Comparison of ENCODE assay signal across 31 cellular contexts in genomic region chr7:49660170-49660783, GRCh38.
"Had no signal": no experiment of that assay in that cellular context is flagged by ENCODE, and none has a peak within 500 bp of the region (broad histone marks: within the 10 kb centered on the region; RNA-seq: fewer than 3 reads in every experiment).

No MANE protein-coding gene starts in this region.

- ATAC-seq: activated CD4-positive, alpha-beta T cell treated with anti-CD3 and anti-CD28 coated beads for 36 hours; activated CD8-positive, alpha-beta memory T cell treated with anti-CD3 and anti-CD28 coated beads, Interleukin-2, amount 10 ng/mL, durations not matched to agents 7 days and 5 days; activated CD8-positive, alpha-beta T cell treated with anti-CD3 and anti-CD28 coated beads, Interleukin-2, amount 10 ng/mL, durations not matched to agents 7 days and 5 days; activated naive CD4-positive, alpha-beta T cell treated with anti-CD3 and anti-CD28 coated beads, Interleukin-2, amount 50 U/mL, for 72 hours; activated T-cell treated with anti-CD3 and anti-CD28 coated beads, Interleukin-2, amount 50 U/mL, for 72 hours; effector memory CD8-positive, alpha-beta T cell; foreskin keratinocyte; gastrocnemius medialis; heart left ventricle had no signal

- H3K4me1 ChIP-seq: ascending aorta, breast epithelium, esophagus muscularis mucosa, foreskin keratinocyte, gastrocnemius medialis, heart left ventricle had no signal

- H3K36me3 ChIP-seq: ascending aorta, breast epithelium, cardiac muscle cell, esophagus muscularis mucosa, gastrocnemius medialis, heart left ventricle had no signal

- H3K9me3 ChIP-seq: ascending aorta, breast epithelium, esophagus muscularis mucosa, gastrocnemius medialis, heart left ventricle had no signal

- H3K4me3 ChIP-seq: ascending aorta, breast epithelium, cardiac muscle cell, esophagus muscularis mucosa, gastrocnemius medialis, heart left ventricle had no signal

- DNase-seq: activated CD4-positive, alpha-beta memory T cell treated with anti-CD3 and anti-CD28 coated beads for 36 hours; activated CD4-positive, alpha-beta T cell treated with anti-CD3 and anti-CD28 coated beads for 36 hours; activated CD4-positive, alpha-beta T cell treated with anti-CD3 and anti-CD28 coated beads, Interleukin-2, amount 10 ng/mL, durations not matched to agents 24 days and 14 days; activated CD4-positive, CD25-positive, alpha-beta regulatory T cell; activated CD4-positive, CD25-positive, alpha-beta regulatory T cell treated with anti-CD3 and anti-CD28 coated beads, Interleukin-2, amount 50 U/mL, for 72 hours; activated CD8-positive, alpha-beta memory T cell treated with anti-CD3 and anti-CD28 coated beads, Interleukin-2, amount 10 ng/mL, durations not matched to agents 7 days and 5 days; activated CD8-positive, alpha-beta memory T cell treated with anti-CD3 and anti-CD28 coated beads, Interleukin-2, amount 50 U/mL, for 4 hours; activated CD8-positive, alpha-beta T cell treated with anti-CD3 and anti-CD28 coated beads, Interleukin-2, amount 10 ng/mL, durations not matched to agents 7 days and 5 days; activated gamma-delta T cell; activated naive CD4-positive, alpha-beta T cell; activated naive CD4-positive, alpha-beta T cell treated with anti-CD3 and anti-CD28 coated beads, Interleukin-2, amount 10 ng/mL, durations not matched to agents 7 days and 5 days; activated naive CD8-positive, alpha-beta T cell treated with anti-CD3 and anti-CD28 coated beads, Interleukin-2, amount 10 ng/mL, durations not matched to agents 7 days and 5 days; activated T-cell treated with anti-CD3 and anti-CD28 coated beads, Interleukin-2, amount 50 U/mL, for 24 hours; activated T-cell treated with anti-CD3 and anti-CD28 coated beads, Interleukin-2, amount 50 U/mL, for 72 hours; central memory CD4-positive, alpha-beta T cell; cerebellar nuclear complex; cortex of kidney; dermis blood vessel endothelial cell; effector CD4-positive, alpha-beta T cell; effector memory CD8-positive, alpha-beta T cell; erythroblast; foreskin keratinocyte; gastrocnemius medialis; glutamatergic neuron; heart left ventricle; T-helper 2 cell had no signal
